Comparison of ENCODE assay signal across 8 cellular contexts in the genomic region with DNA sequence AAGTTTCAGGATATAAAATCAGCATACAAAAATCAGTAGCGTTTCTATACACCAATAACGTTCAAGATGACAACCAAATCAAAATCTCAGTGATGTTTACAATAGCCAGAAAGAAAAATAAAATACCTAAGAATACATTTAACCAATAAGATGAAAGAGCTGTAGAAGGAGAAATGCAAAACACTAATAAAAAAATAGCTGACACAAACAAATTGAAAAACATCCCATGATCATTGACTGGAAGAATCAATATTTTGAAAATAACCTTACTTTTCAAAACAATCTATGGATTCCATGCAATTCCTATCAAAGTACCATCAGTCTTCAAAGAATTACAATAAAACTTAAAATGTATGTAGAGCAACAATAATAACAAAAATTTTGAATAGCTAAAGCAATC.
"Had no signal": no experiment of that assay in that cellular context is flagged by ENCODE, and none has a peak within 500 bp of the region (broad histone marks: within the 10 kb centered on the region; RNA-seq: fewer than 3 reads in every experiment).

No MANE protein-coding gene starts in this region.

- DNase-seq: GDM1, GF-D8 had no signal

- H3K4me3 ChIP-seq: GM12878 had no signal

- ATAC-seq: GM12878 had no signal

- FAIRE-seq: G401.6, GM12878, GM12891, GM12892, GM18507, GM19239 had no signal
